Comparison of ENCODE assay signal across 1 cellular context in the genomic region with DNA sequence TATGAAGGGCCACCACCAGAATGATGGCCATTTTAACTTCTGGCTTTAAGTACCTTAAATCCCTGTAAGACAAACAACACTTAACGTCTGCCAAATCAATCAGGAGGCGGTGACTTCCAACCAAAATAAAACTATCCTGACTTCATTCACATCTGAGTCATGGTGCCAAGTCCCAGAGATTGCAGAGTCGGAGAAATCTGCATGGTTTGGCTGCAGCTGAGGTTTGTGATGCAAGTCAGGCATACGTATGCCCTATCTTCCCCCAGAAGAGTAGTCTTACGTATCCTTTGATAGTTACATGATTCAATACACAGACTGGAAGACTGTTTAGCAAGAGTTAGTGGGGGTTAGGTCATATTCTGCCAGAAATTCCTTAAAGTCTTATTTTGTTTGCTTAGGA.
TF ChIP-seq lines count a peak whose summit lies in the region.

No MANE protein-coding gene starts in this region.

TF ChIP-seq in A549, 52 proteins besides CTCF, POLR2A, EP300 and RAD21 (continued from another document):
- TF ChIP-seq, protein P1, sequence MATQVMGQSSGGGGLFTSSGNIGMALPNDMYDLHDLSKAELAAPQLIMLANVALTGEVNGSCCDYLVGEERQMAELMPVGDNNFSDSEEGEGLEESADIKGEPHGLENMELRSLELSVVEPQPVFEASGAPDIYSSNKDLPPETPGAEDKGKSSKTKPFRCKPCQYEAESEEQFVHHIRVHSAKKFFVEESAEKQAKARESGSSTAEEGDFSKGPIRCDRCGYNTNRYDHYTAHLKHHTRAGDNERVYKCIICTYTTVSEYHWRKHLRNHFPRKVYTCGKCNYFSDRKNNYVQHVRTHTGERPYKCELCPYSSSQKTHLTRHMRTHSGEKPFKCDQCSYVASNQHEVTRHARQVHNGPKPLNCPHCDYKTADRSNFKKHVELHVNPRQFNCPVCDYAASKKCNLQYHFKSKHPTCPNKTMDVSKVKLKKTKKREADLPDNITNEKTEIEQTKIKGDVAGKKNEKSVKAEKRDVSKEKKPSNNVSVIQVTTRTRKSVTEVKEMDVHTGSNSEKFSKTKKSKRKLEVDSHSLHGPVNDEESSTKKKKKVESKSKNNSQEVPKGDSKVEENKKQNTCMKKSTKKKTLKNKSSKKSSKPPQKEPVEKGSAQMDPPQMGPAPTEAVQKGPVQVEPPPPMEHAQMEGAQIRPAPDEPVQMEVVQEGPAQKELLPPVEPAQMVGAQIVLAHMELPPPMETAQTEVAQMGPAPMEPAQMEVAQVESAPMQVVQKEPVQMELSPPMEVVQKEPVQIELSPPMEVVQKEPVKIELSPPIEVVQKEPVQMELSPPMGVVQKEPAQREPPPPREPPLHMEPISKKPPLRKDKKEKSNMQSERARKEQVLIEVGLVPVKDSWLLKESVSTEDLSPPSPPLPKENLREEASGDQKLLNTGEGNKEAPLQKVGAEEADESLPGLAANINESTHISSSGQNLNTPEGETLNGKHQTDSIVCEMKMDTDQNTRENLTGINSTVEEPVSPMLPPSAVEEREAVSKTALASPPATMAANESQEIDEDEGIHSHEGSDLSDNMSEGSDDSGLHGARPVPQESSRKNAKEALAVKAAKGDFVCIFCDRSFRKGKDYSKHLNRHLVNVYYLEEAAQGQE (IDR thresholded peaks at IDR 0.05), result no peak
- TF ChIP-seq SMC3 (IDR thresholded peaks at IDR 0.05) (no peak), PHF8 (IDR thresholded peaks at IDR 0.05; ENCODE audit: borderline replicate concordance, low read depth) (no peak), POLR2AphosphoS2 (conservative IDR thresholded peaks at IDR 0.05; ENCODE audit: low read length) (no peak), NPAS2 (CRISPR knock-in tag; IDR thresholded peaks at IDR 0.05; ENCODE audit: borderline replicate concordance) (no peak), KDM1A (IDR thresholded peaks at IDR 0.05; ENCODE audit: low read depth) (no peak), BHLHE40 (IDR thresholded peaks at IDR 0.05; ENCODE audit: low read depth, low read length) (no peak), HEYL (CRISPR knock-in tag; IDR thresholded peaks at IDR 0.05) (no peak), ZNF302 (CRISPR knock-in tag; IDR thresholded peaks at IDR 0.05) (no peak), CBX8 (IDR thresholded peaks at IDR 0.05) (no peak), CBX2 (IDR thresholded peaks at IDR 0.05; ENCODE audit: borderline replicate concordance, low read depth) (no peak), FOSL2 (IDR thresholded peaks at IDR 0.05) (0 out of 2 replicates have a peak, but pooled peaks have one; percentile 5), FOSL2 (CRISPR knock-in tag; IDR thresholded peaks at IDR 0.05) (peak; percentile 53), FOSB (CRISPR knock-in tag; IDR thresholded peaks at IDR 0.05) (no peak), RNF2 (IDR thresholded peaks at IDR 0.05; ENCODE audit: borderline replicate concordance, low read depth) (no peak), MAFK (IDR thresholded peaks at IDR 0.05; ENCODE audit: partially characterized antibody) (peak; percentile 33), NR3C1 (IDR thresholded peaks at IDR 0.05) (no peak), EHF (CRISPR knock-in tag; IDR thresholded peaks at IDR 0.05) (no peak), FOXS1 (CRISPR knock-in tag; IDR thresholded peaks at IDR 0.05) (no peak), HOXB5 (CRISPR knock-in tag; IDR thresholded peaks at IDR 0.05) (no peak), HOXB13 (CRISPR knock-in tag; IDR thresholded peaks at IDR 0.05; ENCODE audit: low read depth) (no peak), JUNB (IDR thresholded peaks at IDR 0.05) (peak; percentile 41; the same call in 1 of the 2 replicates), ZC3H11A (IDR thresholded peaks at IDR 0.05) (no peak), RFX5 (IDR thresholded peaks at IDR 0.05) (no peak), ESRRA (IDR thresholded peaks at IDR 0.05; ENCODE audit: borderline replicate concordance, low read length) (no peak), CEBPB (IDR thresholded peaks at IDR 0.05) (peak; percentile 48 to 79; a peak in 3 of 4 replicates), CHD4 (IDR thresholded peaks at IDR 0.05; ENCODE audit: borderline replicate concordance) (no peak), HOXA7 (CRISPR knock-in tag; IDR thresholded peaks at IDR 0.05) (no peak)
- TF ChIP-seq, protein P2, sequence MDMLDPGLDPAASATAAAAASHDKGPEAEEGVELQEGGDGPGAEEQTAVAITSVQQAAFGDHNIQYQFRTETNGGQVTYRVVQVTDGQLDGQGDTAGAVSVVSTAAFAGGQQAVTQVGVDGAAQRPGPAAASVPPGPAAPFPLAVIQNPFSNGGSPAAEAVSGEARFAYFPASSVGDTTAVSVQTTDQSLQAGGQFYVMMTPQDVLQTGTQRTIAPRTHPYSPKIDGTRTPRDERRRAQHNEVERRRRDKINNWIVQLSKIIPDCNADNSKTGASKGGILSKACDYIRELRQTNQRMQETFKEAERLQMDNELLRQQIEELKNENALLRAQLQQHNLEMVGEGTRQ (IDR thresholded peaks at IDR 0.05), result no peak
- TF ChIP-seq, protein P3, sequence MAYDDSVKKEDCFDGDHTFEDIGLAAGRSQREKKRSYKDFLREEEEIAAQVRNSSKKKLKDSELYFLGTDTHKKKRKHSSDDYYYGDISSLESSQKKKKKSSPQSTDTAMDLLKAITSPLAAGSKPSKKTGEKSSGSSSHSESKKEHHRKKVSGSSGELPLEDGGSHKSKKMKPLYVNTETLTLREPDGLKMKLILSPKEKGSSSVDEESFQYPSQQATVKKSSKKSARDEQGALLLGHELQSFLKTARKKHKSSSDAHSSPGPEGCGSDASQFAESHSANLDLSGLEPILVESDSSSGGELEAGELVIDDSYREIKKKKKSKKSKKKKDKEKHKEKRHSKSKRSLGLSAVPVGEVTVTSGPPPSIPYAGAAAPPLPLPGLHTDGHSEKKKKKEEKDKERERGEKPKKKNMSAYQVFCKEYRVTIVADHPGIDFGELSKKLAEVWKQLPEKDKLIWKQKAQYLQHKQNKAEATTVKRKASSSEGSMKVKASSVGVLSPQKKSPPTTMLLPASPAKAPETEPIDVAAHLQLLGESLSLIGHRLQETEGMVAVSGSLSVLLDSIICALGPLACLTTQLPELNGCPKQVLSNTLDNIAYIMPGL (CRISPR knock-in tag; IDR thresholded peaks at IDR 0.05; ENCODE audit: borderline replicate concordance), result 0 out of 2 replicates have a peak, but pooled peaks have one; percentile 38
- TF ChIP-seq, protein P4, sequence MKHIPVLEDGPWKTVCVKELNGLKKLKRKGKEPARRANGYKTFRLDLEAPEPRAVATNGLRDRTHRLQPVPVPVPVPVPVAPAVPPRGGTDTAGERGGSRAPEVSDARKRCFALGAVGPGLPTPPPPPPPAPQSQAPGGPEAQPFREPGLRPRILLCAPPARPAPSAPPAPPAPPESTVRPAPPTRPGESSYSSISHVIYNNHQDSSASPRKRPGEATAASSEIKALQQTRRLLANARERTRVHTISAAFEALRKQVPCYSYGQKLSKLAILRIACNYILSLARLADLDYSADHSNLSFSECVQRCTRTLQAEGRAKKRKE (CRISPR knock-in tag; IDR thresholded peaks at IDR 0.05; ENCODE audit: low read depth), result no peak
- TF ChIP-seq, protein P5, sequence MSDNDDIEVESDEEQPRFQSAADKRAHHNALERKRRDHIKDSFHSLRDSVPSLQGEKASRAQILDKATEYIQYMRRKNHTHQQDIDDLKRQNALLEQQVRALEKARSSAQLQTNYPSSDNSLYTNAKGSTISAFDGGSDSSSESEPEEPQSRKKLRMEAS (IDR thresholded peaks at IDR 0.05), result no peak
- TF ChIP-seq, protein P6, sequence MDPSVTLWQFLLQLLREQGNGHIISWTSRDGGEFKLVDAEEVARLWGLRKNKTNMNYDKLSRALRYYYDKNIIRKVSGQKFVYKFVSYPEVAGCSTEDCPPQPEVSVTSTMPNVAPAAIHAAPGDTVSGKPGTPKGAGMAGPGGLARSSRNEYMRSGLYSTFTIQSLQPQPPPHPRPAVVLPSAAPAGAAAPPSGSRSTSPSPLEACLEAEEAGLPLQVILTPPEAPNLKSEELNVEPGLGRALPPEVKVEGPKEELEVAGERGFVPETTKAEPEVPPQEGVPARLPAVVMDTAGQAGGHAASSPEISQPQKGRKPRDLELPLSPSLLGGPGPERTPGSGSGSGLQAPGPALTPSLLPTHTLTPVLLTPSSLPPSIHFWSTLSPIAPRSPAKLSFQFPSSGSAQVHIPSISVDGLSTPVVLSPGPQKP (IDR thresholded peaks at IDR 0.05; ENCODE audit: low read depth, low read length), result no peak
